In genomic region chr10:72314263-72314662, GRCh38 we compare ENCODE assay signal across 1 cellular context.
TF ChIP-seq lines count a peak whose summit lies in the region.

No MANE protein-coding gene starts in this region.

TF ChIP-seq in K562, 482 proteins besides CTCF, POLR2A, EP300 and RAD21:
- TF ChIP-seq BRD4 (IDR thresholded peaks at IDR 0.05): no peak
- TF ChIP-seq MEIS2 (IDR thresholded peaks at IDR 0.05; ENCODE audit: partially characterized antibody): peak; percentile 17
- TF ChIP-seq MTA2 (IDR thresholded peaks at IDR 0.05; ENCODE audit: low read depth): no peak
- no peak for TF ChIP-seq FOSL1 (tag; conservative IDR thresholded peaks at IDR 0.05)
- TF ChIP-seq PHF21A (IDR thresholded peaks at IDR 0.05; ENCODE audit: borderline replicate concordance, low read depth): no peak
- TF ChIP-seq RBFOX2 (IDR thresholded peaks at IDR 0.05; ENCODE audit: low read depth, low read length): no peak
- TF ChIP-seq HDAC1 (IDR thresholded peaks at IDR 0.05): no peak
- no peak for TF ChIP-seq SOX6 (IDR thresholded peaks at IDR 0.05)
- no peak for TF ChIP-seq C11orf30 (IDR thresholded peaks at IDR 0.05; ENCODE audit: low read depth)
- no peak for TF ChIP-seq PBX2 (CRISPR knock-in tag; IDR thresholded peaks at IDR 0.05; ENCODE audit: low read depth)
- TF ChIP-seq PBX2 (tag; conservative IDR thresholded peaks at IDR 0.05; ENCODE audit: low read depth): peak; percentile 22; the same call in 1 of the 2 replicates
